ENCODE assay signal across 9 cellular contexts in the genomic region with DNA sequence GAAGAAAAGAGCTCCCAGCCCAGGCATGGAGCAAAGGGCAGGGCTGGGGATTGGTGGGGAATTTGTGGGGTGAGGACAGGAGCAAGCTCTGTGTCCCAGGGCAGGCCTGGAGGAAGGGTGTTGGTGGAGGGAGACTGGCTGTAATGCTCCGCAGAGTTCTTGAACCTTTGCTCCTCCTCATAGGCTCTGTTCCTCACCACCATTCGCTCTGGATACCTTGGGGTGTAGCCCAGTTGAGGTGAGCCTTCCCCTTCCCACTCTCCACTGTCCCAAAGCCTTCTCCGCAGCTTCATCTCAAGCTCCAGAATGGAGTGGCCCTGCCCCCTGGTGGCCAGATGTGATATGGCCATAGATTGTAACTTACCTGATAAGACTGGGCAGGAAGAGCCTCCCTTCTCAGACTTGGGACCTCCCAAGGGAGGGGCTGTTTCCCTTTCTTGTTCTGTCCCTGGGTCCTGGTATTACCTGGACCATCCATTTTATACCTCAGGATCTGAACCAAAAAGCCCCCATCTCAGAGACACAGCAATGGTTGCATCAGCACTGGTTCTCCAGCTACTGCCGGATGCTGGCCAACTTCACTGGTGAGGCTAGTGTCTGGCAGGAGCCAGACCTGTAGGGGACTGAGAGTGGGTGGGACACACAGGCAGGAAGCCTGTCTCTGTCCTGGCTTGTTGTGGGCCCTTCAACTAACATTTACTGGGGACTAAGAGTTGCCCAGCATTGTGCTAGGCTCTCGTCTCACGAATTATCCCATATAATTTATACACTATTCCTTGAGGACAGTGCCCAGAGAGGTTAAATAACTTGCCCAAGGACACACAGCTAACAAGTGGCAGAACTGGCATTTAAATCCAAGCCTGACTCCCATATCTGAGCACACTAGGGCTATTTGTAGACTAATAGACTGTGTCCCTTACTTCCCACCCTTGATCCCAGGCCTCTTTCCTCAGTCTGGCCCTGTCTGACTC. TPM values are rescaled to one million over a fixed set of nuclear protein-coding genes. Genes with fewer than 3 reads are reported as not detected.
DNase-seq lines count a peak whose midpoint lies in the region; ATAC-seq, FAIRE-seq and TF ChIP-seq lines count a peak whose summit lies in the region.
"Had no signal": no experiment of that assay in that cellular context is flagged by ENCODE, and none has a peak within 500 bp of the region (broad histone marks: within the 10 kb centered on the region; RNA-seq: fewer than 3 reads in every experiment).

No MANE protein-coding gene starts in this region.

- peak; percentile 99 for TF ChIP-seq CTCF in D721Med (IDR thresholded peaks at IDR 0.05; ENCODE audit: insufficient read depth, missing control alignments)
- TF ChIP-seq CTCF in lower leg skin (IDR thresholded peaks at IDR 0.05) = peak in 1 of 3 donors; percentile 91

- no peak overlapping the region for H3K4me3 ChIP-seq in lower leg skin (ENCODE audit: low read depth, poor library complexity, severe bottlenecking)

- peaks cover 4% of the 10 kb centered on the region for H3K4me1 Mint-ChIP-seq in activated CD4-positive, alpha-beta T cell treated with anti-CD3 and anti-CD28 coated beads, Interleukin-2, amount 10 ng/mL, durations not matched to agents 24 days and 14 days

- no peaks in the 10 kb centered on the region for H3K36me3 Mint-ChIP-seq in activated CD4-positive, alpha-beta T cell treated with anti-CD3 and anti-CD28 coated beads, Interleukin-2, amount 10 ng/mL, durations not matched to agents 24 days and 14 days (ENCODE audit: low read depth)
- H3K36me3 Mint-ChIP-seq: activated naive CD4-positive, alpha-beta T cell treated with anti-CD3 and anti-CD28 coated beads, Interleukin-2, amount 50 U/mL, for 24 hours had no signal

- TF ChIP-seq POLR2A in lower leg skin (IDR thresholded peaks at IDR 0.05) = no peak

- 38 to 46% methylated on average over 6 of the region's 6 CpGs for WGBS in lower leg skin, 2 donors

- H3K9me3 Mint-ChIP-seq in activated CD4-positive, alpha-beta T cell treated with anti-CD3 and anti-CD28 coated beads, Interleukin-2, amount 10 ng/mL, durations not matched to agents 24 days and 14 days = no peaks in the 10 kb centered on the region
- H3K9me3 Mint-ChIP-seq: activated naive CD4-positive, alpha-beta T cell treated with anti-CD3 and anti-CD28 coated beads, Interleukin-2, amount 50 U/mL, for 24 hours had no signal

- H3K4me3 Mint-ChIP-seq in activated CD4-positive, alpha-beta T cell treated with anti-CD3 and anti-CD28 coated beads, Interleukin-2, amount 10 ng/mL, durations not matched to agents 24 days and 14 days = no peak overlapping the region
- H3K4me3 Mint-ChIP-seq: activated naive CD4-positive, alpha-beta T cell treated with anti-CD3 and anti-CD28 coated beads, Interleukin-2, amount 50 U/mL, for 24 hours had no signal

- no peaks in the 10 kb centered on the region for H3K27me3 Mint-ChIP-seq in activated CD4-positive, alpha-beta T cell treated with anti-CD3 and anti-CD28 coated beads, Interleukin-2, amount 10 ng/mL, durations not matched to agents 24 days and 14 days
- H3K27me3 Mint-ChIP-seq: activated naive CD4-positive, alpha-beta T cell treated with anti-CD3 and anti-CD28 coated beads, Interleukin-2, amount 50 U/mL, for 24 hours had no signal

- DNase-seq in D721Med (ENCODE audit: insufficient read length, low spot score) (peak; percentile 73), NCI-H69 (lab: John Stamatoyannopoulos, UW) (peak; percentile 87), dedifferentiated amniotic fluid mesenchymal stem cell (ENCODE audit: extremely low spot score) (peak; percentile 79), lower leg skin (ENCODE audit: low spot score in 2 of 2) (peak; percentile 86 to 98)
- peak; percentile 95 for DNase-seq in activated CD4-positive, alpha-beta T cell treated with anti-CD3 and anti-CD28 coated beads, Interleukin-2, amount 10 ng/mL, durations not matched to agents 24 days and 14 days
- DNase-seq in stimulated activated CD4-positive, alpha-beta T cell treated with anti-CD3 and anti-CD28 coated beads, TNF-alpha, amount 100 ng/mL, for 4 hours (ENCODE audit: low read depth in 3 of 3) = peak; percentile 76 to 81 (median 80)

- intact Hi-C loops in activated CD4-positive, alpha-beta T cell treated with anti-CD3 and anti-CD28 coated beads, Interleukin-2, amount 10 ng/mL, durations not matched to agents 24 days and 14 days (cut with micrococcal nuclease) = loop anchor here (1.0 to 5.0 kb wide), 2 partner anchors 38 to 263 kb away; no protein-coding TSS in a partner anchor
- intact Hi-C loops in lower leg skin (cut with DNase I; ENCODE audit: low total_unique reads) = no loop called here

- H3K27ac Mint-ChIP-seq in activated CD4-positive, alpha-beta T cell treated with anti-CD3 and anti-CD28 coated beads, Interleukin-2, amount 10 ng/mL, durations not matched to agents 24 days and 14 days = no peak overlapping the region
- H3K27ac Mint-ChIP-seq: activated naive CD4-positive, alpha-beta T cell treated with anti-CD3 and anti-CD28 coated beads, Interleukin-2, amount 50 U/mL, for 24 hours had no signal

- peak; percentile 80 for FAIRE-seq in D721Med (lab: Jason Lieb, UNC)

- ATAC-seq in HG03280 (IDR thresholded peaks at IDR 0.05; ENCODE audit: unreplicated experiment) = peak; percentile 69
- ATAC-seq in HG03521 (IDR thresholded peaks at IDR 0.05; ENCODE audit: unreplicated experiment) = no peak

RNA-seq across cellular contexts. Expression of gene STAC2, which starts 19.1 kb away (rescaled TPM):
- total RNA-seq in activated CD4-positive, alpha-beta T cell treated with anti-CD3 and anti-CD28 coated beads, Interleukin-2, amount 10 ng/mL, durations not matched to agents 24 days and 14 days = not detected in 2 replicates
- 10 to 100 TPM in 2 of 4 donors, 1 to 10 TPM in 2; 2.3 to 35.6 (median 10.8) TPM for total RNA-seq in lower leg skin

RNA-seq across cellular contexts. Expression of gene RPL19, which starts 44.8 kb away (rescaled TPM):
- total RNA-seq in activated CD4-positive, alpha-beta T cell treated with anti-CD3 and anti-CD28 coated beads, Interleukin-2, amount 10 ng/mL, durations not matched to agents 24 days and 14 days = 2,240 and 2,301 TPM in 2 replicates
- total RNA-seq in lower leg skin = 1,000 to 10,000 TPM; 3,050 to 5,448 (median 3,578) TPM

RNA-seq across cellular contexts. Expression of gene CACNB1, which starts 47.4 kb away (rescaled TPM):
- 20.4 and 22.5 TPM in 2 replicates for total RNA-seq in activated CD4-positive, alpha-beta T cell treated with anti-CD3 and anti-CD28 coated beads, Interleukin-2, amount 10 ng/mL, durations not matched to agents 24 days and 14 days
- 10 to 100 TPM in 2 of 4 donors, 1 to 10 TPM in 2; 5.7 to 13.1 (median 11.2) TPM for total RNA-seq in lower leg skin
